16 cellular contexts compared by ENCODE assay signal in genomic region chr1:153733970-153734369, GRCh38. TPM values are rescaled to one million over a fixed set of nuclear protein-coding genes. Genes with fewer than 3 reads are reported as not detected.
DNase-seq lines count a peak whose midpoint lies in the region; ATAC-seq and TF ChIP-seq lines count a peak whose summit lies in the region.
"Had no signal": no experiment of that assay in that cellular context is flagged by ENCODE, and none has a peak within 500 bp of the region (broad histone marks: within the 10 kb centered on the region; RNA-seq: fewer than 3 reads in every experiment).

No MANE protein-coding gene starts in this region.

- H3K14ac ChIP-seq in neuronal stem cell (ENCODE audit: low read length), result no peak overlapping the region

- H3K4me2 ChIP-seq in neuronal stem cell (ENCODE audit: insufficient read depth, low read length, poor library complexity, severe bottlenecking) (no peak overlapping the region), hepatocyte (no peak overlapping the region)

- H3K9me3 ChIP-seq in neuronal stem cell (replicated peaks in 1 of 2; ENCODE audit: control insufficient read depth in 2 of 2, insufficient read depth in 1 of 2, low read depth in 1 of 2, low read length in 2 of 2) (no peaks in the 10 kb centered on the region), hepatocyte (ENCODE audit: low read depth) (no peaks in the 10 kb centered on the region)

- H3K36me3 ChIP-seq in neuronal stem cell (replicated peaks in 1 of 2; ENCODE audit: control insufficient read depth in 2 of 2, insufficient read depth in 2 of 2, low read length in 2 of 2) (peaks cover 0 to 54% of the 10 kb centered on the region in 2 donors), hepatocyte (replicated peaks; ENCODE audit: insufficient read depth, low read depth) (no peaks in the 10 kb centered on the region)

- H3K27ac Mint-ChIP-seq in CD14-positive monocyte, result peak overlapping the region; percentile 72 to 95 (median 92)
- peak overlapping the region; percentile 61 for H3K27ac Mint-ChIP-seq in activated T-helper 17 cell treated with anti-CD3 and anti-CD28 coated beads, Interleukin-2, amount 50 U/mL, for 72 hours
- H3K27ac Mint-ChIP-seq: activated CD4-positive, alpha-beta memory T cell treated with anti-CD3 and anti-CD28 coated beads, Interleukin-2, amount 10 ng/mL, durations not matched to agents 7 days and 5 days; activated naive CD4-positive, alpha-beta T cell treated with anti-CD3 and anti-CD28 coated beads for 36 hours; T-cell had no signal

- H2BK5ac ChIP-seq in neuronal stem cell (ENCODE audit: low read length), result no peak overlapping the region

- H3K27ac ChIP-seq in neuronal stem cell (replicated peaks; ENCODE audit: low read length) (peak overlapping the region; percentile 48), hepatocyte (no peak overlapping the region)

- H3K4me1 ChIP-seq in neuronal stem cell (ENCODE audit: control insufficient read depth in 2 of 2, insufficient read depth in 1 of 2, low read depth in 1 of 2, low read length in 2 of 2) (peaks cover 6 to 22% of the 10 kb centered on the region in 2 donors), hepatocyte (ENCODE audit: insufficient read depth) (peaks cover 19% of the 10 kb centered on the region)

- no peak overlapping the region for H2AK5ac ChIP-seq in neuronal stem cell (ENCODE audit: low read depth, low read length)

- H4K8ac ChIP-seq in neuronal stem cell (ENCODE audit: low read depth, low read length), result no peak overlapping the region

- H2BK15ac ChIP-seq in neuronal stem cell (ENCODE audit: low read length), result no peak overlapping the region

- H4K20me1 ChIP-seq in hepatocyte (ENCODE audit: insufficient read depth, poor library complexity, severe bottlenecking), result no peaks in the 10 kb centered on the region

- H3K9me3 Mint-ChIP-seq in CD14-positive monocyte, result peaks cover 0 to 2% (median 0%) of the 10 kb centered on the region in 7 donors
- no peaks in the 10 kb centered on the region for H3K9me3 Mint-ChIP-seq in activated T-helper 17 cell treated with anti-CD3 and anti-CD28 coated beads, Interleukin-2, amount 50 U/mL, for 72 hours
- H3K9me3 Mint-ChIP-seq: activated CD4-positive, alpha-beta memory T cell treated with anti-CD3 and anti-CD28 coated beads, Interleukin-2, amount 10 ng/mL, durations not matched to agents 7 days and 5 days; activated naive CD4-positive, alpha-beta T cell treated with anti-CD3 and anti-CD28 coated beads for 36 hours; central memory CD8-positive, alpha-beta T cell; T-cell had no signal

- H3K4ac ChIP-seq in neuronal stem cell (ENCODE audit: low read length), result no peak overlapping the region

- H2BK120ac ChIP-seq in neuronal stem cell (ENCODE audit: low read depth, low read length), result no peak overlapping the region

- peaks cover 2% of the 10 kb centered on the region for H3K79me1 ChIP-seq in neuronal stem cell (ENCODE audit: low read depth, low read length)

- intact Hi-C loops in CD14-positive monocyte (cut with micrococcal nuclease), result no loop called here

- H4K91ac ChIP-seq in neuronal stem cell (ENCODE audit: low read depth, low read length, poor library complexity), result no peak overlapping the region

- H2AFZ ChIP-seq in neuronal stem cell (ENCODE audit: low read length), result no peak overlapping the region
- no peak overlapping the region for H2AFZ ChIP-seq in hepatocyte

- no peak overlapping the region for H2BK12ac ChIP-seq in neuronal stem cell (ENCODE audit: low read length)

- peaks cover 48% of the 10 kb centered on the region for H3K4me1 Mint-ChIP-seq in CD14-positive monocyte
- H3K4me1 Mint-ChIP-seq in activated T-helper 17 cell treated with anti-CD3 and anti-CD28 coated beads, Interleukin-2, amount 50 U/mL, for 72 hours, result peaks cover 16% of the 10 kb centered on the region

- H3K9me2 ChIP-seq in hepatocyte (replicated peaks; ENCODE audit: insufficient read depth), result no peaks in the 10 kb centered on the region

- H3K9ac ChIP-seq in neuronal stem cell (ENCODE audit: low read depth, low read length, poor library complexity), result no peak overlapping the region

- peaks cover 60% of the 10 kb centered on the region for H3K79me2 ChIP-seq in hepatocyte

- no peak for DNase-seq in CD14-positive monocyte (ENCODE audit: low spot score)
- peak; percentile 8 for DNase-seq in LNCaP clone FGC (ENCODE audit: low read depth)
- no peak for DNase-seq in neuronal stem cell (ENCODE audit: low spot score)
- DNase-seq in GF-D8 (lab: John Stamatoyannopoulos, UW), result no peak
- DNase-seq in SKM-1 (lab: John Stamatoyannopoulos, UW; ENCODE audit: unreplicated experiment), result no peak
- DNase-seq in hepatocyte (ENCODE audit: low spot score), result no peak
- DNase-seq: activated CD4-positive, alpha-beta memory T cell treated with anti-CD3 and anti-CD28 coated beads, Interleukin-2, amount 10 ng/mL, durations not matched to agents 7 days and 5 days; activated naive CD4-positive, alpha-beta T cell treated with anti-CD3 and anti-CD28 coated beads for 36 hours; IMR-90; mesendoderm; NCI-H1694; T-cell had no signal

- H3K23ac ChIP-seq in neuronal stem cell (ENCODE audit: low read depth, low read length, poor library complexity), result no peak overlapping the region

- H3K36me3 Mint-ChIP-seq in CD14-positive monocyte, result peaks cover 4 to 23% of the 10 kb centered on the region in 2 donors
- H3K36me3 Mint-ChIP-seq in activated T-helper 17 cell treated with anti-CD3 and anti-CD28 coated beads, Interleukin-2, amount 50 U/mL, for 72 hours (ENCODE audit: low read depth), result peaks cover 71% of the 10 kb centered on the region

- H3K4me3 ChIP-seq in LNCaP clone FGC (ENCODE audit: low read depth, low read length) (no peak overlapping the region), neuronal stem cell (ENCODE audit: low read length in 2 of 2) (no peak overlapping the region), hepatocyte (no peak overlapping the region)

- TF ChIP-seq CTCF in CD14-positive monocyte (IDR thresholded peaks at IDR 0.05) (no peak), LNCaP clone FGC (IDR thresholded peaks at IDR 0.05; ENCODE audit: control insufficient read depth, extremely low read depth, insufficient read depth) (no peak), hepatocyte (IDR thresholded peaks at IDR 0.05; ENCODE audit: poor library complexity) (no peak)

- H3K18ac ChIP-seq in neuronal stem cell (ENCODE audit: low read length), result no peak overlapping the region

- H3K4me3 Mint-ChIP-seq in CD14-positive monocyte, result no peak overlapping the region
- no peak overlapping the region for H3K4me3 Mint-ChIP-seq in activated T-helper 17 cell treated with anti-CD3 and anti-CD28 coated beads, Interleukin-2, amount 50 U/mL, for 72 hours
- H3K4me3 Mint-ChIP-seq: activated CD4-positive, alpha-beta memory T cell treated with anti-CD3 and anti-CD28 coated beads, Interleukin-2, amount 10 ng/mL, durations not matched to agents 7 days and 5 days; activated naive CD4-positive, alpha-beta T cell treated with anti-CD3 and anti-CD28 coated beads for 36 hours; central memory CD8-positive, alpha-beta T cell; T-cell had no signal

- ATAC-seq in activated T-helper 17 cell treated with anti-CD3 and anti-CD28 coated beads, Interleukin-2, amount 50 U/mL, for 72 hours (replicated peaks), result no peak
- no peak for ATAC-seq in GM19035 (IDR thresholded peaks at IDR 0.05; ENCODE audit: unreplicated experiment)
- ATAC-seq: T-cell had no signal

- no CpG with 5 or more reads among the region's 1 CpG for WGBS in neuronal stem cell (ENCODE audit: extremely low coverage in 2 of 2, insufficient read length in 2 of 2, insufficient replicate concordance in 1 of 2), 2 donors
- 89% methylated on average over 1 of the region's 1 CpG for WGBS in hepatocyte (ENCODE audit: low lambda C conversion rate, missing lambda C conversion rate)

- peaks cover 0 to 1% (median 0%) of the 10 kb centered on the region in 3 donors for H3K27me3 Mint-ChIP-seq in CD14-positive monocyte (ENCODE audit: low read depth in 3 of 3)
- H3K27me3 Mint-ChIP-seq in activated T-helper 17 cell treated with anti-CD3 and anti-CD28 coated beads, Interleukin-2, amount 50 U/mL, for 72 hours, result no peaks in the 10 kb centered on the region
- H3K27me3 Mint-ChIP-seq: activated CD4-positive, alpha-beta memory T cell treated with anti-CD3 and anti-CD28 coated beads, Interleukin-2, amount 10 ng/mL, durations not matched to agents 7 days and 5 days; central memory CD8-positive, alpha-beta T cell; T-cell had no signal

- H3K27me3 ChIP-seq in neuronal stem cell (ENCODE audit: control insufficient read depth in 3 of 3, insufficient read depth in 3 of 3, low read depth in 1 of 3, low read length in 3 of 3) (no peaks in the 10 kb centered on the region), hepatocyte (no peaks in the 10 kb centered on the region)

RNA-seq across cellular contexts. Expression of gene INTS3, which starts 6.1 kb away (rescaled TPM):
- polyA plus RNA-seq in CD14-positive monocyte, result 10 to 100 TPM in 1 of 2 donors, 1 to 10 TPM in 1; 9.2 to 15.9 TPM
- 100 to 1,000 TPM in 1 of 2 donors, 10 to 100 TPM in 1; 49.5 to 103 TPM for total RNA-seq in activated T-helper 17 cell treated with anti-CD3 and anti-CD28 coated beads, Interleukin-2, amount 50 U/mL, for 72 hours
- polyA plus RNA-seq in neuronal stem cell (2013, experiment 1 of 2), result 24.8 TPM
- polyA plus RNA-seq in neuronal stem cell (2013, experiment 2 of 2), result 24.2 TPM
- 39.1 and 42.3 TPM in 2 replicates for total RNA-seq in hepatocyte
- 37.1 and 51.3 TPM in 2 replicates for polyA plus RNA-seq in hepatocyte

RNA-seq across cellular contexts. Expression of gene SLC27A3, which starts 41.2 kb away (rescaled TPM):
- polyA plus RNA-seq in CD14-positive monocyte (100 to 1,000 TPM in 1 of 2 donors, 10 to 100 TPM in 1; 84.5 to 118 TPM), hepatocyte (37.2 and 38.1 TPM in 2 replicates)
- total RNA-seq in activated T-helper 17 cell treated with anti-CD3 and anti-CD28 coated beads, Interleukin-2, amount 50 U/mL, for 72 hours, result 1 to 10 TPM; 9.7 to 9.8 TPM
- 7.5 TPM for polyA plus RNA-seq in neuronal stem cell (2013, experiment 1 of 2)
- 7.2 TPM for polyA plus RNA-seq in neuronal stem cell (2013, experiment 2 of 2)
- total RNA-seq in hepatocyte, result 21.5 and 22.8 TPM in 2 replicates

RNA-seq across cellular contexts. Expression of gene NPR1, which starts 55.5 kb away (rescaled TPM):
- not detected for polyA plus RNA-seq in CD14-positive monocyte
- under 1 TPM in 1 of 2 donors, not detected in 1; 0.19 TPM for total RNA-seq in activated T-helper 17 cell treated with anti-CD3 and anti-CD28 coated beads, Interleukin-2, amount 50 U/mL, for 72 hours
- polyA plus RNA-seq in neuronal stem cell (2013, experiment 1 of 2), result 0.74 TPM
- polyA plus RNA-seq in neuronal stem cell (2013, experiment 2 of 2), result 0.76 TPM
- total RNA-seq in hepatocyte, result 2.5 and 2.8 TPM in 2 replicates
- 3.0 and 4.3 TPM in 2 replicates for polyA plus RNA-seq in hepatocyte
- total RNA-seq: activated CD4-positive, alpha-beta memory T cell treated with anti-CD3 and anti-CD28 coated beads, Interleukin-2, amount 10 ng/mL, durations not matched to agents 7 days and 5 days; G401; IMR-90 had no signal
